31 cellular contexts compared by ENCODE assay signal in the genomic region with DNA sequence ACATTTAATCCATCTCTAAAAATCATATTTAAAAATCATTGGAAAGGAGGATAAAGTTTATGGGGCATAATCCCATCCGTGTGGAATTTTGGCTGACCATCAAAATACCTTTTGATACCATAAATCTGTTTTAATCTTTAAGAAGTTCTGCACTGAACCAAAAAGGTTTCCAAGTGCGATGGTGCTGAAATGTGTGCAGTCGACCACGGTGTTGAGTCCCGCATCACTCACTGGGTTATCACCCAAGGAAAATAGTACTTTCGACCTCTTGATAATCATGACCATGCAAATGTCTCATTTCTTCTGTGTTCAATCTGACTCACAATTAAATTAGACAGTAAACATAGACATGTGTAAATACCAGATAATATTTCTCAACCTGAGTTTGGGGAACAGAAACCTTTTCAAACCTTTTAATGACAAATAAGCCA.
DNase-seq lines count a peak whose midpoint lies in the region; ATAC-seq, FAIRE-seq and TF ChIP-seq lines count a peak whose summit lies in the region.
"Had no signal": no experiment of that assay in that cellular context is flagged by ENCODE, and none has a peak within 500 bp of the region (broad histone marks: within the 10 kb centered on the region; RNA-seq: fewer than 3 reads in every experiment).

No MANE protein-coding gene starts in this region.

- H3K27me3 Mint-ChIP-seq in CD14-positive monocyte (ENCODE audit: low read depth in 3 of 3) (peaks cover 2 to 4% (median 2%) of the 10 kb centered on the region in 3 donors), astrocyte (ENCODE audit: low read depth, unreplicated experiment) (no peaks in the 10 kb centered on the region)
- H3K27me3 Mint-ChIP-seq: activated naive CD4-positive, alpha-beta T cell treated with anti-CD3 and anti-CD28 coated beads, Interleukin-2, amount 10 ng/mL, durations not matched to agents 7 days and 5 days had no signal

- no peak for FAIRE-seq in astrocyte (lab: Jason Lieb, UNC)
- FAIRE-seq in urothelium cell line (lab: Jason Lieb, UNC): no peak

- peak overlapping the region; percentile 5 for H3K4me2 ChIP-seq in astrocyte (ENCODE audit: low read length)
- H3K4me2 ChIP-seq: KMS-11 had no signal

- TF ChIP-seq CTCF in CD14-positive monocyte (IDR thresholded peaks at IDR 0.05) (no peak), astrocyte (IDR thresholded peaks at IDR 0.05; ENCODE audit: insufficient read depth, low read depth, low read length) (no peak)

- no peaks in the 10 kb centered on the region for H3K27me3 ChIP-seq in MG63
- H3K27me3 ChIP-seq in astrocyte (ENCODE audit: insufficient read depth, low read length): no peaks in the 10 kb centered on the region
- H3K27me3 ChIP-seq: cardiac muscle cell, gastrocnemius medialis, neutrophil, stomach, thyroid gland had no signal

- intact Hi-C loops in CD14-positive monocyte (cut with micrococcal nuclease): no loop called here

- no peaks in the 10 kb centered on the region for H3K79me2 ChIP-seq in astrocyte (ENCODE audit: insufficient read depth, low read length)

- peaks cover 30% of the 10 kb centered on the region for H3K4me1 Mint-ChIP-seq in CD14-positive monocyte
- peaks cover 4% of the 10 kb centered on the region for H3K4me1 Mint-ChIP-seq in astrocyte (ENCODE audit: low read depth, unreplicated experiment)
- H3K4me1 Mint-ChIP-seq: activated naive CD4-positive, alpha-beta T cell treated with anti-CD3 and anti-CD28 coated beads, Interleukin-2, amount 10 ng/mL, durations not matched to agents 7 days and 5 days had no signal

- H3K9me3 ChIP-seq in MG63 (peaks cover 11% of the 10 kb centered on the region), astrocyte (ENCODE audit: insufficient read depth, low read depth, low read length) (no peaks in the 10 kb centered on the region)
- H3K9me3 ChIP-seq: gastrocnemius medialis, neutrophil, prostate gland, thyroid gland had no signal

- H3K4me3 ChIP-seq in MG63: no peak overlapping the region
- H3K4me3 ChIP-seq in astrocyte (ENCODE audit: insufficient read depth, low read depth, low read length): no peak overlapping the region
- H3K4me3 ChIP-seq: cardiac muscle cell, gastrocnemius medialis, prostate gland, stomach, thyroid gland had no signal

- H3K4me3 Mint-ChIP-seq in CD14-positive monocyte: no peak overlapping the region
- no peak overlapping the region for H3K4me3 Mint-ChIP-seq in astrocyte (ENCODE audit: unreplicated experiment)
- H3K4me3 Mint-ChIP-seq: activated naive CD4-positive, alpha-beta T cell treated with anti-CD3 and anti-CD28 coated beads, Interleukin-2, amount 10 ng/mL, durations not matched to agents 7 days and 5 days; activated T-helper 1 cell treated with anti-CD3 and anti-CD28 coated beads, Interleukin-12 subunit alpha, Interleukin-12 subunit beta, Interleukin-2, Interleukin-4 antibody, amounts not matched to agents 30 ng/mL and 10 ng/mL and 1 ng/mL, durations not matched to agents 14 hours and 24 hours and 36 hours had no signal

- peaks cover 6% of the 10 kb centered on the region for H3K4me1 ChIP-seq in astrocyte (ENCODE audit: insufficient read depth, low read length)
- H3K4me1 ChIP-seq: gastrocnemius medialis, prostate gland, stomach, thyroid gland had no signal

- H3K36me3 ChIP-seq in MG63 (no peaks in the 10 kb centered on the region), astrocyte (ENCODE audit: insufficient read depth, low read length) (no peaks in the 10 kb centered on the region)
- H3K36me3 ChIP-seq: cardiac muscle cell, gastrocnemius medialis, neutrophil, prostate gland, stomach, thyroid gland had no signal

- no peaks in the 10 kb centered on the region for H4K20me1 ChIP-seq in astrocyte (ENCODE audit: insufficient read depth, low read length)

- ATAC-seq in GM18870 (IDR thresholded peaks at IDR 0.05; ENCODE audit: unreplicated experiment): no peak
- ATAC-seq in GM18873 (IDR thresholded peaks at IDR 0.05; ENCODE audit: low FRiP score, unreplicated experiment): no peak
- ATAC-seq: activated CD4-positive, CD25-positive, alpha-beta regulatory T cell treated with anti-CD3 and anti-CD28 coated beads, Interleukin-2, amount 50 U/mL, for 24 hours; esophagus mucosa; gastrocnemius medialis; left lobe of liver had no signal

- H3K27ac ChIP-seq in astrocyte (ENCODE audit: low read depth, low read length): no peak overlapping the region
- H3K27ac ChIP-seq: cardiac muscle cell, gastrocnemius medialis, KMS-11, neutrophil, prostate gland, stomach, thyroid gland had no signal

- DNase-seq in CD14-positive monocyte (ENCODE audit: low spot score) (no peak), MG63 (peak; percentile 61), astrocyte (ENCODE audit: low read depth) (peak; percentile 62), kidney tubule cell (ENCODE audit: low spot score) (peak; percentile 47), urothelium cell line (ENCODE audit: low spot score) (no peak)
- DNase-seq: ACHN; activated CD4-positive, alpha-beta T cell treated with anti-CD3 and anti-CD28 coated beads, Interleukin-2, amount 50 U/mL, for 48 hours; activated CD8-positive, alpha-beta memory T cell treated with anti-CD3 and anti-CD28 coated beads, Interleukin-2, amount 50 U/mL, for 4 hours; activated naive CD4-positive, alpha-beta T cell treated with anti-CD3 and anti-CD28 coated beads, Interleukin-2, amount 10 ng/mL, durations not matched to agents 7 days and 5 days; amniotic stem cell; Calu3; cortex of kidney; gastrocnemius medialis; mesenchymal stem cell; NCI-H1048; NCI-H1694; NCI-H510A; SHP77; stomach; T-helper 1 cell; thyroid gland had no signal

- H3K27ac Mint-ChIP-seq in CD14-positive monocyte (peak overlapping the region in 6 of 7 donors; percentile 25 to 90 (median 60)), astrocyte (ENCODE audit: unreplicated experiment) (no peak overlapping the region)
- H3K27ac Mint-ChIP-seq: activated naive CD4-positive, alpha-beta T cell treated with anti-CD3 and anti-CD28 coated beads, Interleukin-2, amount 10 ng/mL, durations not matched to agents 7 days and 5 days; activated T-helper 1 cell treated with anti-CD3 and anti-CD28 coated beads, Interleukin-12 subunit alpha, Interleukin-12 subunit beta, Interleukin-2, Interleukin-4 antibody, amounts not matched to agents 30 ng/mL and 10 ng/mL and 1 ng/mL, durations not matched to agents 14 hours and 24 hours and 36 hours had no signal

- no peak overlapping the region for H2AFZ ChIP-seq in astrocyte (ENCODE audit: low read depth, low read length)

- peaks cover 0 to 13% (median 6%) of the 10 kb centered on the region in 7 donors for H3K9me3 Mint-ChIP-seq in CD14-positive monocyte
- H3K9me3 Mint-ChIP-seq in astrocyte (ENCODE audit: unreplicated experiment): peaks cover 4% of the 10 kb centered on the region

- H3K36me3 Mint-ChIP-seq in CD14-positive monocyte: no peaks in the 10 kb centered on the region
- H3K36me3 Mint-ChIP-seq in astrocyte (ENCODE audit: low read depth, unreplicated experiment): peaks cover 3% of the 10 kb centered on the region
- H3K36me3 Mint-ChIP-seq: activated naive CD4-positive, alpha-beta T cell treated with anti-CD3 and anti-CD28 coated beads, Interleukin-2, amount 10 ng/mL, durations not matched to agents 7 days and 5 days had no signal

- no peak overlapping the region for H3K9ac ChIP-seq in astrocyte (ENCODE audit: low read length)
- H3K9ac ChIP-seq: KMS-11 had no signal

Comparison
In these comparisons a context has a peak if more than half of its experiments do, and no peak if none do; other contexts are left out.
1. DNase-seq: peak in MG63 (single experiment), astrocyte (single experiment) and kidney tubule cell (single experiment); none in CD14-positive monocyte (single experiment) and urothelium cell line (single experiment).